In genomic region chr1:217333939-217334338, GRCh38 we compare ENCODE assay signal across 8 cellular contexts.
DNase-seq lines count a peak whose midpoint lies in the region; ATAC-seq, FAIRE-seq and TF ChIP-seq lines count a peak whose summit lies in the region.

No MANE protein-coding gene starts in this region.

- no peak overlapping the region for H3K27ac ChIP-seq in PC-9
- H3K27ac ChIP-seq in gastroesophageal sphincter, result peak overlapping the region in 1 of 4 donors; percentile 4
- no peak overlapping the region for H3K27ac ChIP-seq in transverse colon

- peak; percentile 76 for FAIRE-seq in GM19239 (lab: Jason Lieb, UNC)

- in situ Hi-C loops in transverse colon (cut with MboI; ENCODE audit: low pct_ligation_motif_present in 1 of 4, low pct_unique_long_range_greater_than_20kb in 1 of 4, low sequenced_read_pairs in 3 of 4), result no loop called here

- no peak overlapping the region for H3K27ac Mint-ChIP-seq in stimulated activated naive B cell treated with anti-CD40 and anti-IgM and Interleukin-4, amounts not matched to agents 10 μg/mL and 1 μg/mL and 100 μg/mL, for 72 hours

- TF ChIP-seq EP300 in gastroesophageal sphincter (IDR thresholded peaks at IDR 0.05), result no peak
- no peak for TF ChIP-seq EP300 in transverse colon (IDR thresholded peaks at IDR 0.05; ENCODE audit: low read depth)

- H3K4me1 Mint-ChIP-seq in stimulated activated naive B cell treated with anti-CD40 and anti-IgM and Interleukin-4, amounts not matched to agents 10 μg/mL and 1 μg/mL and 100 μg/mL, for 72 hours, result no peaks in the 10 kb centered on the region

- H3K79me2 ChIP-seq in PC-9 (ENCODE audit: low read depth), result no peaks in the 10 kb centered on the region

- peak; percentile 91 for ATAC-seq in HG03469 (IDR thresholded peaks at IDR 0.05; ENCODE audit: unreplicated experiment)
- ATAC-seq in gastroesophageal sphincter, result no peak
- no peak for ATAC-seq in activated CD4-positive, CD25-positive, alpha-beta regulatory T cell treated with anti-CD3 and anti-CD28 coated beads, Interleukin-2, amount 50 U/mL, for 24 hours
- no peak for ATAC-seq in stimulated activated naive B cell treated with anti-CD40 and anti-IgM and Interleukin-4, amounts not matched to agents 10 μg/mL and 1 μg/mL and 100 μg/mL, for 72 hours (replicated peaks)

- no peaks in the 10 kb centered on the region for H3K36me3 Mint-ChIP-seq in stimulated activated naive B cell treated with anti-CD40 and anti-IgM and Interleukin-4, amounts not matched to agents 10 μg/mL and 1 μg/mL and 100 μg/mL, for 72 hours

- WGBS in gastroesophageal sphincter (ENCODE audit: low coverage in 1 of 2), 2 donors, result 68 to 72% methylated on average over 3 to 5 of the region's 6 CpGs
- 59% methylated on average over 6 of the region's 6 CpGs; no CpG with 5 or more reads in 1 of the 2 donors for WGBS in transverse colon (ENCODE audit: low coverage in 1 of 2), 2 donors

- DNase-seq in DMS153 (lab: John Stamatoyannopoulos, UW) (peak; percentile 37), GM19239 (ENCODE audit: insufficient read length, low spot score) (peak; percentile 24), PC-9 (peak in 1 of 2 experiments; percentile 3), transverse colon (peak; percentile 9)
- no peak for DNase-seq in stimulated activated naive B cell treated with anti-CD40 and anti-IgM and Interleukin-4, amounts not matched to agents 10 μg/mL and 1 μg/mL and 100 μg/mL, for 72 hours

- H3K4me3 ChIP-seq in PC-9 (no peak overlapping the region), gastroesophageal sphincter (no peak overlapping the region), transverse colon (no peak overlapping the region)

- no peaks in the 10 kb centered on the region for H3K27me3 ChIP-seq in PC-9 (ENCODE audit: insufficient read depth, low read depth)
- no peaks in the 10 kb centered on the region for H3K27me3 ChIP-seq in gastroesophageal sphincter
- H3K27me3 ChIP-seq in transverse colon, result no peaks in the 10 kb centered on the region

- intact Hi-C loops in PC-9 (cut with micrococcal nuclease; ENCODE audit: unreplicated experiment), result no loop called here
- intact Hi-C loops in transverse colon (cut with DNase I; ENCODE audit: low total_unique reads), result no loop called here

- CTCF ChIA-PET in PC-9 (lab: Charles Lee), result no interaction called here

- no peaks in the 10 kb centered on the region for H3K27me3 Mint-ChIP-seq in stimulated activated naive B cell treated with anti-CD40 and anti-IgM and Interleukin-4, amounts not matched to agents 10 μg/mL and 1 μg/mL and 100 μg/mL, for 72 hours

- no peaks in the 10 kb centered on the region for H3K4me1 ChIP-seq in PC-9 (replicated peaks; ENCODE audit: insufficient read depth)
- H3K4me1 ChIP-seq in gastroesophageal sphincter, result peaks cover 6 to 32% (median 7%) of the 10 kb centered on the region in 3 donors
- H3K4me1 ChIP-seq in transverse colon, result no peaks in the 10 kb centered on the region

- H3K9me3 Mint-ChIP-seq in stimulated activated naive B cell treated with anti-CD40 and anti-IgM and Interleukin-4, amounts not matched to agents 10 μg/mL and 1 μg/mL and 100 μg/mL, for 72 hours, result peaks cover 8 to 12% of the 10 kb centered on the region in 2 donors

- TF ChIP-seq POLR2A in gastroesophageal sphincter (IDR thresholded peaks at IDR 0.05), result no peak
- no peak for TF ChIP-seq POLR2A in transverse colon (IDR thresholded peaks at IDR 0.05)

- TF ChIP-seq CTCF in PC-9 (conservative IDR thresholded peaks at IDR 0.05) (peak; percentile 66), gastroesophageal sphincter (IDR thresholded peaks at IDR 0.05) (peak; percentile 23 to 63 (median 38)), transverse colon (IDR thresholded peaks at IDR 0.05) (peak in 4 of 5 experiments; percentile 16 to 35 (median 26))

- H2AFZ ChIP-seq in PC-9, result no peak overlapping the region

- no peaks in the 10 kb centered on the region for H3K36me3 ChIP-seq in PC-9 (ENCODE audit: low read depth)
- no peaks in the 10 kb centered on the region for H3K36me3 ChIP-seq in gastroesophageal sphincter
- no peaks in the 10 kb centered on the region for H3K36me3 ChIP-seq in transverse colon

- BruUV-seq in PC-9 (replicated peaks; lab: Mats Ljungman, UMichigan), result no TSS peak

- no peaks in the 10 kb centered on the region for H4K20me1 ChIP-seq in PC-9 (ENCODE audit: insufficient read depth)

- no peak overlapping the region for H3K4me3 Mint-ChIP-seq in stimulated activated naive B cell treated with anti-CD40 and anti-IgM and Interleukin-4, amounts not matched to agents 10 μg/mL and 1 μg/mL and 100 μg/mL, for 72 hours

- POLR2A ChIA-PET in PC-9 (lab: Charles Lee; ENCODE audit: unreplicated experiment), result no interaction called here

- no peaks in the 10 kb centered on the region; the same call in 1 of the 2 replicates for H3K9me2 ChIP-seq in PC-9 (ENCODE audit: insufficient read depth)

- H3K9me3 ChIP-seq in PC-9 (ENCODE audit: insufficient read depth, low read depth) (no peaks in the 10 kb centered on the region; the same call in 1 of the 2 replicates), gastroesophageal sphincter (no peaks in the 10 kb centered on the region), transverse colon (no peaks in the 10 kb centered on the region)

- H3F3A ChIP-seq in PC-9 (ENCODE audit: insufficient read depth, low read depth), result no peaks in the 10 kb centered on the region

- H3K4me2 ChIP-seq in PC-9, result no peak overlapping the region
